Comparison of ENCODE assay signal across 1 cellular context in genomic region chr1:201614262-201615015, GRCh38.
TF ChIP-seq lines count a peak whose summit lies in the region.

No MANE protein-coding gene starts in this region.

TF ChIP-seq in SK-N-SH, 30 proteins besides CTCF, POLR2A, EP300 and RAD21 (continued from another document):
- TF ChIP-seq REST (IDR thresholded peaks at IDR 0.05; ENCODE audit: low read depth, low read length), result peak; percentile 90
TF ChIP-seq in SK-N-SH: peak in this region for 1.
